24 cellular contexts compared by ENCODE assay signal in the genomic region with DNA sequence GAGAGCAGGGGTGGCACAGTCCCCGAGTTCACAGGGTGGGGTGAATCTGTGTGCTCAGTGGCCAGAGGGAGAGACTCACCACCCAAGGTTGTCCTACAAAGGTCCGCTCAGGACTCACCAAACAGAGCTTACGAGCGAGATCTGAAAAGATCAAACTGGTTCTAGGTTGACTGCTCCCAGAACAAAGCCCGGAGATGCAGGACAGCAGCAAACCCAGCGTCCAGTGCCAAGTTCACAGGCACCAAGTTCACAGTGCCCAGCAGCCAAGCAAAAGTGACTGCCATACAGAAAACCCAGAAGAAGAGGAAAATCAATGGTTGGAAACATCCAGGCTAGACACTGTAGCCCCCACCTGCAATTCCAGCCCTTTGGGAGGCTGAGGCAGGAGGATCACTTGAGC. TPM values are rescaled to one million over a fixed set of nuclear protein-coding genes. Genes with fewer than 3 reads are reported as not detected.
A peak's percentile ranks its signal among the peaks of the same experiment; 100 is the strongest.
DNase-seq lines count a peak whose midpoint lies in the region; ATAC-seq, FAIRE-seq and TF ChIP-seq lines count a peak whose summit lies in the region.
"Had no signal": no experiment of that assay in that cellular context is flagged by ENCODE, and none has a peak within 500 bp of the region (broad histone marks: within the 10 kb centered on the region; RNA-seq: fewer than 3 reads in every experiment).

No MANE protein-coding gene starts in this region.

- no peaks in the 10 kb centered on the region for H3K9me3 Mint-ChIP-seq in activated naive CD4-positive, alpha-beta T cell treated with anti-CD3 and anti-CD28 coated beads, Interleukin-2, amount 50 U/mL, for 72 hours
- H3K9me3 Mint-ChIP-seq in stimulated activated memory B cell treated with anti-CD40 and anti-IgM and Interleukin-4, amounts not matched to agents 10 μg/mL and 1 μg/mL and 100 μg/mL, for 72 hours = no peaks in the 10 kb centered on the region

- no peak overlapping the region for H3K4me3 Mint-ChIP-seq in stimulated activated memory B cell treated with anti-CD40 and anti-IgM and Interleukin-4, amounts not matched to agents 10 μg/mL and 1 μg/mL and 100 μg/mL, for 72 hours
- H3K4me3 Mint-ChIP-seq: GM23338 had no signal

- no peak for FAIRE-seq in kidney (lab: Jason Lieb, UNC)
- FAIRE-seq: G401.6, GM12892, GM18507, RCC 7860 had no signal

- H3K27ac Mint-ChIP-seq in activated naive CD4-positive, alpha-beta T cell treated with anti-CD3 and anti-CD28 coated beads, Interleukin-2, amount 50 U/mL, for 72 hours = peak overlapping the region; percentile 36 to 65
- H3K27ac Mint-ChIP-seq in stimulated activated memory B cell treated with anti-CD40 and anti-IgM and Interleukin-4, amounts not matched to agents 10 μg/mL and 1 μg/mL and 100 μg/mL, for 72 hours = peak overlapping the region; percentile 14
- H3K27ac Mint-ChIP-seq: GM23338 had no signal

- H3K36me3 Mint-ChIP-seq in activated naive CD4-positive, alpha-beta T cell treated with anti-CD3 and anti-CD28 coated beads, Interleukin-2, amount 50 U/mL, for 72 hours = peaks cover 18 to 31% of the 10 kb centered on the region in 2 donors
- H3K36me3 Mint-ChIP-seq in stimulated activated memory B cell treated with anti-CD40 and anti-IgM and Interleukin-4, amounts not matched to agents 10 μg/mL and 1 μg/mL and 100 μg/mL, for 72 hours = peaks cover 65% of the 10 kb centered on the region

- H3K9me3 ChIP-seq in kidney (ENCODE audit: control insufficient read depth in 1 of 2, low read length in 2 of 2) = no peaks in the 10 kb centered on the region
- H3K9me3 ChIP-seq: SJSA1 had no signal

- no peak for TF ChIP-seq CTCF in VCaP (conservative IDR thresholded peaks at IDR 0.05)
- TF ChIP-seq CTCF in kidney (IDR thresholded peaks at IDR 0.05; ENCODE audit: borderline replicate concordance, extremely low read depth, insufficient read depth) = no peak

- no peaks in the 10 kb centered on the region for H3K27me3 Mint-ChIP-seq in stimulated activated memory B cell treated with anti-CD40 and anti-IgM and Interleukin-4, amounts not matched to agents 10 μg/mL and 1 μg/mL and 100 μg/mL, for 72 hours

- peaks cover 9 to 18% of the 10 kb centered on the region in 2 donors for H3K4me1 ChIP-seq in kidney (ENCODE audit: control insufficient read depth in 1 of 2, insufficient read depth in 1 of 2, low read depth in 1 of 2, low read length in 2 of 2)
- H3K4me1 ChIP-seq: HAP-1 had no signal

- H3K4me3 ChIP-seq in kidney (ENCODE audit: low read length in 2 of 2) = no peak overlapping the region
- H3K4me3 ChIP-seq: GM23338, HAP-1, SJSA1 had no signal

- peaks cover 0 to 3% of the 10 kb centered on the region in 2 donors for H3K36me3 ChIP-seq in kidney (ENCODE audit: control insufficient read depth in 1 of 2, insufficient read depth in 2 of 2, low read length in 2 of 2)
- H3K36me3 ChIP-seq: HAP-1 had no signal

- H3K27ac ChIP-seq in VCaP = peak overlapping the region; percentile 26
- H3K27ac ChIP-seq in kidney (ENCODE audit: low read depth in 2 of 2, low read length in 2 of 2) = no peak overlapping the region
- H3K27ac ChIP-seq: HL-60, SJSA1 had no signal

- ATAC-seq in activated naive CD4-positive, alpha-beta T cell treated with anti-CD3 and anti-CD28 coated beads, Interleukin-2, amount 50 U/mL, for 72 hours = no peak
- ATAC-seq in stimulated activated memory B cell treated with anti-CD40 and anti-IgM and Interleukin-4, amounts not matched to agents 10 μg/mL and 1 μg/mL and 100 μg/mL, for 72 hours = no peak
- no peak for ATAC-seq in HG03045 (IDR thresholded peaks at IDR 0.05; ENCODE audit: unreplicated experiment)
- ATAC-seq: GM23338 had no signal

- intact Hi-C loops in kidney (cut with DNase I) = no loop called here

- DNase-seq in activated naive CD4-positive, alpha-beta T cell treated with anti-CD3 and anti-CD28 coated beads, Interleukin-2, amount 50 U/mL, for 72 hours (ENCODE audit: low spot score in 2 of 2) = no peak
- no peak for DNase-seq in activated naive CD4-positive, alpha-beta T cell treated with anti-CD3 and anti-CD28 coated beads, Interleukin-2, amount 50 U/mL, for 16 hours
- DNase-seq in kidney (peak; percentile 47), NCI-H82 treated with DMSO at 0.1 percent for 48 hours (lab: John Stamatoyannopoulos, UW; ENCODE audit: unreplicated experiment) (no peak)
- DNase-seq: AML-193, C1 segment of cervical spinal cord, KBM-7, NCI-H1092 treated with DMSO at 0.1 percent for 48 hours, NCI-H1436 treated with DMSO at 0.1 percent for 48 hours, NCI-H1930, NCI-H2227 treated with DMSO at 0.1 percent for 48 hours, NCI-H510A treated with DMSO at 0.1 percent for 48 hours, NCI-H748 treated with DMSO at 0.1 percent for 48 hours had no signal

- peaks cover 21% of the 10 kb centered on the region for H3K4me1 Mint-ChIP-seq in stimulated activated memory B cell treated with anti-CD40 and anti-IgM and Interleukin-4, amounts not matched to agents 10 μg/mL and 1 μg/mL and 100 μg/mL, for 72 hours
- H3K4me1 Mint-ChIP-seq: GM23338 had no signal

- H3K9ac ChIP-seq in kidney (ENCODE audit: low read length in 2 of 2) = no peak overlapping the region

RNA-seq across cellular contexts. Expression of a gene that starts 35.7 kb away (rescaled TPM):
- 100 to 1,000 TPM in 1 of 2 donors, 10 to 100 TPM in 1; 21.2 to 109 TPM for total RNA-seq in activated naive CD4-positive, alpha-beta T cell treated with anti-CD3 and anti-CD28 coated beads, Interleukin-2, amount 50 U/mL, for 72 hours
- 86.2 TPM for total RNA-seq in kidney
- polyA plus RNA-seq in kidney (ENCODE audit: insufficient read depth, low read depth, low replicate concordance) = 40.3 TPM
